ENCODE assay signal across 9 cellular contexts in the genomic region with DNA sequence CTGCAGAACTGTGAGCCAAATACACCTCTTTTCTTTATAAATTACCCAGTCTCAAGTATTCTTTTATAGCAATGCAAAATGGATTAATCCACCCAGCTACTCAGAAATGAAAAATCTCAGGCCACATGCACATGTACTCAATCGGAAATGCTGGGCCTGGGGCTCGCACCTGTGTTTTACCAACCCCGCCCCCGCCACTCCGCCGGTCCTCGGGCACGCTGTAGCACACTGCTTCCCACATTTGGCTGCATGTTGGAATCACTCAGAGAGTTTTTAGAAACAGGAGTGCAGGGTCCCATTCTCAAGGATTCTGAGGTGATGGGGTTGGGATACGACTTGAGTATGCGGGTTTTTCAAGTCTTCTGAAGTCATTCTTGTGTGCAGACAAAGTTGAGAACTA.
"Had no signal": no experiment of that assay in that cellular context is flagged by ENCODE, and none has a peak within 500 bp of the region (broad histone marks: within the 10 kb centered on the region; RNA-seq: fewer than 3 reads in every experiment).

No MANE protein-coding gene starts in this region.

- H3K4me3 Mint-ChIP-seq: IgD-negative memory B cell had no signal

- FAIRE-seq: HepG2, HTR-8/SVneo, K562 had no signal

- H3K4me2 ChIP-seq: KMS-11 had no signal

- ATAC-seq: HepG2, K562 had no signal

- DNase-seq: IMR-90, KBM-7, KG1 had no signal

- H3K9me3 Mint-ChIP-seq: IgD-negative memory B cell had no signal

- H3K4me1 Mint-ChIP-seq: IgD-negative memory B cell had no signal

- H3K27ac ChIP-seq: HL-60, KMS-11 had no signal

- H3K9ac ChIP-seq: KMS-11 had no signal

- H3K4me3 ChIP-seq: K562 had no signal
